ENCODE assay signal across 9 cellular contexts in genomic region chr7:115850774-115851173, GRCh38.
"Had no signal": no experiment of that assay in that cellular context is flagged by ENCODE, and none has a peak within 500 bp of the region (broad histone marks: within the 10 kb centered on the region; RNA-seq: fewer than 3 reads in every experiment).

No MANE protein-coding gene starts in this region.

- H3K4me2 ChIP-seq: PC-9, SK-N-SH had no signal

- H3K27ac ChIP-seq: PC-9, RWPE1, SJCRH30 had no signal

- H2AFZ ChIP-seq: PC-9 had no signal

- H3K36me3 ChIP-seq: MG63, SJCRH30 had no signal

- H3K9ac ChIP-seq: SK-N-SH had no signal

- DNase-seq: MG63, NCI-H510A, SIG-M5, SK-N-SH had no signal

- H3K27me3 ChIP-seq: MG63, SJCRH30 had no signal

- H3K4me3 ChIP-seq: MG63, PC-9, SJCRH30 had no signal

- ATAC-seq: Panc1, Right ventricle myocardium inferior had no signal

- H3K9me3 ChIP-seq: MG63, SJCRH30, SK-N-SH had no signal
